ENCODE assay signal across 10 cellular contexts in genomic region chr1:204359474-204360255, GRCh38. TPM values are rescaled to one million over a fixed set of nuclear protein-coding genes. Genes with fewer than 3 reads are reported as not detected.
A peak's percentile ranks its signal among the peaks of the same experiment; 100 is the strongest.
DNase-seq lines count a peak whose midpoint lies in the region; ATAC-seq lines count a peak whose summit lies in the region.
"Had no signal": no experiment of that assay in that cellular context is flagged by ENCODE, and none has a peak within 500 bp of the region (broad histone marks: within the 10 kb centered on the region; RNA-seq: fewer than 3 reads in every experiment).

Gene PLEKHA6 (minus strand): TSS chr1:204359929. CDS start chr1:204273727, 86,202 bp downstream.

- no peak within 1 kb of the TSS for H2BK15ac ChIP-seq in mesendoderm (replicated peaks; ENCODE audit: low read depth)

- H3K79me1 ChIP-seq in mesendoderm (ENCODE audit: low read length), result no peaks in the 10 kb centered on the region

- no peak within 1 kb of the TSS for H3K23ac ChIP-seq in mesendoderm (ENCODE audit: low read length)

- no peaks in the 10 kb centered on the region for H3K79me2 ChIP-seq in mesendoderm (ENCODE audit: control insufficient read depth, insufficient read depth, low read length)

- H2BK5ac ChIP-seq in mesendoderm (ENCODE audit: low read length), result no peak within 1 kb of the TSS

- no peak within 1 kb of the TSS for H3K4me3 ChIP-seq in mesendoderm (ENCODE audit: low read length)
- H3K4me3 ChIP-seq: lung had no signal

- H3K27me3 ChIP-seq in mesendoderm (ENCODE audit: insufficient read depth, low read length, poor library complexity), result no peaks in the 10 kb centered on the region

- no peak within 1 kb of the TSS for H3K18ac ChIP-seq in mesendoderm (ENCODE audit: low read length)

- H3K56ac ChIP-seq in mesendoderm (ENCODE audit: low read length), result peak within 1 kb of the TSS; percentile 18

- peaks cover 3% of the 10 kb centered on the region for H3K4me1 ChIP-seq in mesendoderm (ENCODE audit: control insufficient read depth, low read depth, low read length)

- no peak within 1 kb of the TSS for H3K27ac ChIP-seq in mesendoderm (ENCODE audit: low read depth, low read length)
- H3K27ac ChIP-seq: KMS-11 had no signal

- H3K9ac ChIP-seq in mesendoderm (ENCODE audit: low read length), result no peak within 1 kb of the TSS
- H3K9ac ChIP-seq: KMS-11 had no signal

- ATAC-seq in GM21390 (IDR thresholded peaks at IDR 0.05; ENCODE audit: unreplicated experiment) (no peak), HG02884 (IDR thresholded peaks at IDR 0.05; ENCODE audit: unreplicated experiment) (no peak)

- H3K4ac ChIP-seq in mesendoderm (ENCODE audit: low read depth, low read length), result no peak within 1 kb of the TSS

- WGBS in mesendoderm (ENCODE audit: extremely low coverage, insufficient coverage, low lambda C conversion rate), result no CpG with 5 or more reads among the region's 20 CpGs

- H4K8ac ChIP-seq in mesendoderm (ENCODE audit: low read depth, low read length), result no peak within 1 kb of the TSS

- no peak within 1 kb of the TSS for H3K4me2 ChIP-seq in mesendoderm (ENCODE audit: low read length)
- H3K4me2 ChIP-seq: KMS-11 had no signal

- H2BK120ac ChIP-seq in mesendoderm (ENCODE audit: low read depth, low read length), result no peak within 1 kb of the TSS

- H3K36me3 ChIP-seq in mesendoderm (ENCODE audit: control insufficient read depth, insufficient read depth, low read length), result no peaks in the 10 kb centered on the region

- no peak within 1 kb of the TSS for H4K5ac ChIP-seq in mesendoderm (ENCODE audit: low read length)

- peak; percentile 13 for DNase-seq in GM04504 (ENCODE audit: low read depth)
- DNase-seq in NCI-H446 (lab: John Stamatoyannopoulos, UW), result peak; percentile 91 to 96
- peak; percentile 80 for DNase-seq in ecto neural progenitor cell (ENCODE audit: low spot score)
- peak; percentile 61 for DNase-seq in mesendoderm
- no peak for DNase-seq in HuH-7 (ENCODE audit: low spot score)
- DNase-seq in NK-92 treated with Interleukin-12 subunit alpha and Interleukin-12 subunit beta, amount 100 ng/mL, for 24 hours (lab: John Stamatoyannopoulos, UW), result no peak

- no peak within 1 kb of the TSS for H2AK5ac ChIP-seq in mesendoderm (ENCODE audit: low read length)

RNA-seq across cellular contexts. Expression of gene PLEKHA6, which starts in this region (rescaled TPM):
- polyA plus RNA-seq in mesendoderm (2013, experiment 1 of 2), result 1.3 TPM
- 1.2 TPM for polyA plus RNA-seq in mesendoderm (2013, experiment 2 of 2)

Comparison
In these comparisons a context has a peak if more than half of its experiments do, and no peak if none do; other contexts are left out.
1. DNase-seq: peak in GM04504 (single experiment), NCI-H446 (2 of 2), ecto neural progenitor cell (single experiment) and mesendoderm (single experiment); none in HuH-7 (single experiment) and NK-92 treated with Interleukin-12 subunit alpha and Interleukin-12 subunit beta, amount 100 ng/mL, for 24 hours (single experiment).